Comparison of ENCODE assay signal across 10 cellular contexts in genomic region chr9:128321343-128321742, GRCh38. TPM values are rescaled to one million over a fixed set of nuclear protein-coding genes. Genes with fewer than 3 reads are reported as not detected.
A peak's percentile ranks its signal among the peaks of the same experiment; 100 is the strongest.
DNase-seq lines count a peak whose midpoint lies in the region; ATAC-seq and TF ChIP-seq lines count a peak whose summit lies in the region.
"Had no signal": no experiment of that assay in that cellular context is flagged by ENCODE, and none has a peak within 500 bp of the region (broad histone marks: within the 10 kb centered on the region; RNA-seq: fewer than 3 reads in every experiment).

No MANE protein-coding gene starts in this region.

- TF ChIP-seq CTCF in DOHH2 (IDR thresholded peaks at IDR 0.05; ENCODE audit: low read depth, low read length, poor library complexity, severe bottlenecking) (no peak), Panc1 (IDR thresholded peaks at IDR 0.05) (no peak), endothelial cell (IDR thresholded peaks at IDR 0.05; ENCODE audit: unreplicated experiment) (no peak), parathyroid adenoma (IDR thresholded peaks at IDR 0.05) (no peak)

- CTCF ChIA-PET in Panc1 (lab: Charles Lee) = no interaction called here

- H3K79me2 ChIP-seq in DOHH2 (ENCODE audit: control insufficient read depth, low read length) = peaks cover 47% of the 10 kb centered on the region
- peaks cover 8% of the 10 kb centered on the region for H3K79me2 ChIP-seq in parathyroid adenoma

- H3K4me3 ChIP-seq in DOHH2 (ENCODE audit: low read length) (peak overlapping the region; percentile 93), Panc1 (ENCODE audit: low read depth in 2 of 2, low read length in 2 of 2) (peak overlapping the region; percentile 98), parathyroid adenoma (ENCODE audit: low read depth, low read length) (peak overlapping the region; percentile 98)

- no peak overlapping the region for H2AFZ ChIP-seq in parathyroid adenoma

- H3K4me1 ChIP-seq in DOHH2 (ENCODE audit: control insufficient read depth, low read length) = peaks cover 23% of the 10 kb centered on the region
- H3K4me1 ChIP-seq in Panc1 (ENCODE audit: control insufficient read depth, insufficient read depth, low read length) = peaks cover 5% of the 10 kb centered on the region
- peaks cover 2% of the 10 kb centered on the region for H3K4me1 ChIP-seq in parathyroid adenoma

- no peak overlapping the region for H3K27ac Mint-ChIP-seq in endothelial cell (ENCODE audit: unreplicated experiment)

- DNase-seq in Panc1 (ENCODE audit: low read depth, low spot score) (no peak), endothelial cell (ENCODE audit: low spot score) (no peak), hippocampal formation (lab: John Stamatoyannopoulos, UW) (no peak), COLO668 (lab: John Stamatoyannopoulos, UW; ENCODE audit: unreplicated experiment) (no peak)
- no peak for DNase-seq in central memory CD4-positive, alpha-beta T cell
- DNase-seq: activated CD8-positive, alpha-beta memory T cell treated with anti-CD3 and anti-CD28 coated beads, Interleukin-2, amount 50 U/mL, for 48 hours; mucosa of descending colon had no signal

- ATAC-seq in Panc1 (no peak), HG03378 (IDR thresholded peaks at IDR 0.05; ENCODE audit: unreplicated experiment) (no peak)

- H3K4me3 Mint-ChIP-seq in endothelial cell (ENCODE audit: unreplicated experiment) = peak overlapping the region; percentile 99

- H3K27me3 ChIP-seq in DOHH2 (ENCODE audit: control insufficient read depth, low read length) (no peaks in the 10 kb centered on the region), Panc1 (ENCODE audit: control insufficient read depth, insufficient read depth, low read length) (no peaks in the 10 kb centered on the region), parathyroid adenoma (ENCODE audit: control insufficient read depth, insufficient read depth, low read length) (no peaks in the 10 kb centered on the region)

- H3F3A ChIP-seq in DOHH2 (ENCODE audit: control insufficient read depth, insufficient read depth) = no peaks in the 10 kb centered on the region

- peaks cover 6% of the 10 kb centered on the region for H3K4me1 Mint-ChIP-seq in endothelial cell (ENCODE audit: unreplicated experiment)

- H3K27me3 Mint-ChIP-seq in endothelial cell (ENCODE audit: unreplicated experiment) = no peaks in the 10 kb centered on the region

- no peaks in the 10 kb centered on the region for H3K9me3 ChIP-seq in DOHH2 (ENCODE audit: control insufficient read depth, insufficient read depth, low read length)
- no peaks in the 10 kb centered on the region for H3K9me3 ChIP-seq in Panc1 (ENCODE audit: control insufficient read depth, insufficient read depth, low read depth, low read length)
- H3K9me3 ChIP-seq in parathyroid adenoma (ENCODE audit: control insufficient read depth, low read length) = no peaks in the 10 kb centered on the region
- H3K9me3 ChIP-seq: mucosa of descending colon had no signal

- intact Hi-C loops in Panc1 (cut with micrococcal nuclease; ENCODE audit: unreplicated experiment) = no loop called here

- no peaks in the 10 kb centered on the region for H4K20me1 ChIP-seq in DOHH2 (ENCODE audit: control insufficient read depth, insufficient read depth, low read depth, low read length)

- no peaks in the 10 kb centered on the region for H3K9me2 ChIP-seq in DOHH2 (replicated peaks; ENCODE audit: control insufficient read depth, low read length)

- in situ Hi-C loops in Panc1 (cut with HindIII; ENCODE audit: low pct_unique_long_range_greater_than_20kb, low sequenced_read_pairs) = no loop called here

- H3K9ac ChIP-seq in parathyroid adenoma = no peak overlapping the region

- H3K9me3 Mint-ChIP-seq in endothelial cell (ENCODE audit: unreplicated experiment) = no peaks in the 10 kb centered on the region

- peak overlapping the region; percentile 84 for H3K4me2 ChIP-seq in DOHH2 (ENCODE audit: low read length)
- peak overlapping the region; percentile 75 for H3K4me2 ChIP-seq in parathyroid adenoma (ENCODE audit: low read length)

- peaks cover 22% of the 10 kb centered on the region for H3K36me3 Mint-ChIP-seq in endothelial cell (ENCODE audit: low read depth, unreplicated experiment)

- POLR2A ChIA-PET in Panc1 (lab: Charles Lee) = no interaction called here

- no peak overlapping the region for H3K27ac ChIP-seq in DOHH2 (ENCODE audit: low read depth, low read length)
- H3K27ac ChIP-seq in Panc1 (ENCODE audit: low read length) = peak overlapping the region; percentile 93
- no peak overlapping the region for H3K27ac ChIP-seq in parathyroid adenoma

- H3K36me3 ChIP-seq in DOHH2 (ENCODE audit: control insufficient read depth, low read length) (peaks cover 37% of the 10 kb centered on the region), Panc1 (ENCODE audit: control insufficient read depth, insufficient read depth, low read length) (peaks cover 8% of the 10 kb centered on the region; the same call in 1 of the 2 replicates), parathyroid adenoma (ENCODE audit: control insufficient read depth, insufficient read depth, low read length) (no peaks in the 10 kb centered on the region)

- no TSS peak for BruUV-seq in Panc1 (replicated peaks; lab: Mats Ljungman, UMichigan)

RNA-seq across cellular contexts. Expression of gene TRUB2, which starts 0.9 kb away (rescaled TPM):
- total RNA-seq in Panc1 (2021; ENCODE audit: unreplicated experiment) = 22.5 TPM
- 26.9 TPM for polyA plus RNA-seq in Panc1 (2012; ENCODE audit: insufficient read length)
- total RNA-seq in endothelial cell (ENCODE audit: unreplicated experiment) = 25.8 TPM

RNA-seq across cellular contexts. Expression of gene COQ4, which starts 1.3 kb away (rescaled TPM):
- total RNA-seq in Panc1 (2021; ENCODE audit: unreplicated experiment) (19.1 TPM), endothelial cell (ENCODE audit: unreplicated experiment) (46.6 TPM)
- polyA plus RNA-seq in Panc1 (2012; ENCODE audit: insufficient read length) = 17.6 TPM

RNA-seq across cellular contexts. Expression of gene SLC27A4, which starts 19.0 kb away (rescaled TPM):
- total RNA-seq in Panc1 (2021; ENCODE audit: unreplicated experiment) = 20.3 TPM
- polyA plus RNA-seq in Panc1 (2012; ENCODE audit: insufficient read length) = 22.5 TPM
- total RNA-seq in endothelial cell (ENCODE audit: unreplicated experiment) = 23.0 TPM

RNA-seq across cellular contexts. Expression of gene SWI5, which starts 45.3 kb away (rescaled TPM):
- 28.3 TPM for total RNA-seq in Panc1 (2021; ENCODE audit: unreplicated experiment)
- polyA plus RNA-seq in Panc1 (2012; ENCODE audit: insufficient read length) = 31.2 TPM
- total RNA-seq in endothelial cell (ENCODE audit: unreplicated experiment) = 26.8 TPM

RNA-seq across cellular contexts. Expression of gene GOLGA2, which starts 45.5 kb away (rescaled TPM):
- total RNA-seq in Panc1 (2021; ENCODE audit: unreplicated experiment) (69.6 TPM), endothelial cell (ENCODE audit: unreplicated experiment) (69.4 TPM)
- 70.6 TPM for polyA plus RNA-seq in Panc1 (2012; ENCODE audit: insufficient read length)
